13 cellular contexts compared by ENCODE assay signal in the genomic region with DNA sequence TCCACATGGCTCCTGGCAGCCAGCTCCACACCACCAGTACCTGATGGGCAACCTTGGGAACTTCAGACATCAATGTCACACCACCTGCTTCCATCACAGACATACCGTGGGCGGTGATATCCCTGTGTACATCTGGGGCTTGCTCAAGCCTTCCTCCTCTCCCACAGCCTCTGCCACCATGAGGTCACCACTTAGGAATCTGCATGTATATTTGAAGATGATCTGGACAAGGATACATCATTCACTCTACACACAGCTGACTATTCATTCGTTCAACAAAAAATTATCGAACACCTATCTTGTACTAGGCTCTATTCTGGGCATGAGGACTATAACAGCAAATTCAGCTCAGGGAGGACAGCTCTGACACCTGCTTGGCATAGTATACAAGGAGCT. TPM values are rescaled to one million over a fixed set of nuclear protein-coding genes. Genes with fewer than 3 reads are reported as not detected.
A peak's percentile ranks its signal among the peaks of the same experiment; 100 is the strongest.
DNase-seq lines count a peak whose midpoint lies in the region; ATAC-seq and TF ChIP-seq lines count a peak whose summit lies in the region.
"Had no signal": no experiment of that assay in that cellular context is flagged by ENCODE, and none has a peak within 500 bp of the region (broad histone marks: within the 10 kb centered on the region; RNA-seq: fewer than 3 reads in every experiment).

No MANE protein-coding gene starts in this region.

- peak; percentile 49 for ATAC-seq in Panc1

- H3K36me3 ChIP-seq in Panc1 (ENCODE audit: control insufficient read depth, insufficient read depth, low read length) (no peaks in the 10 kb centered on the region), osteoblast (ENCODE audit: insufficient read depth, low read length) (peaks cover 5% of the 10 kb centered on the region), neuronal stem cell (replicated peaks in 1 of 2; ENCODE audit: control insufficient read depth in 2 of 2, insufficient read depth in 2 of 2, low read length in 2 of 2) (peaks cover 4 to 23% of the 10 kb centered on the region in 2 donors)

- no peak overlapping the region for H3K14ac ChIP-seq in neuronal stem cell (ENCODE audit: low read length)

- no peak overlapping the region for H3K23ac ChIP-seq in neuronal stem cell (ENCODE audit: low read depth, low read length, poor library complexity)

- no peak overlapping the region for H3K4ac ChIP-seq in neuronal stem cell (ENCODE audit: low read length)

- H4K20me1 ChIP-seq in osteoblast (ENCODE audit: insufficient read depth, low read length) = peaks cover 72% of the 10 kb centered on the region

- CTCF ChIA-PET in Panc1 (lab: Charles Lee) = no interaction called here

- no CpG with 5 or more reads among the region's 4 CpGs for WGBS in neuronal stem cell (ENCODE audit: extremely low coverage in 2 of 2, insufficient read length in 2 of 2, insufficient replicate concordance in 1 of 2), 2 donors

- H3K27ac ChIP-seq in Panc1 (ENCODE audit: low read length) (no peak overlapping the region), epithelial cell of prostate (peak overlapping the region; percentile 59), osteoblast (ENCODE audit: low read depth, low read length) (peak overlapping the region; percentile 46), neuronal stem cell (replicated peaks; ENCODE audit: low read length) (no peak overlapping the region)

- H2BK120ac ChIP-seq in neuronal stem cell (ENCODE audit: low read depth, low read length) = no peak overlapping the region

- no peak overlapping the region for H2BK12ac ChIP-seq in neuronal stem cell (ENCODE audit: low read length)

- H4K91ac ChIP-seq in neuronal stem cell (ENCODE audit: low read depth, low read length, poor library complexity) = no peak overlapping the region

- peaks cover 37% of the 10 kb centered on the region for H3K4me1 ChIP-seq in Panc1 (ENCODE audit: control insufficient read depth, insufficient read depth, low read length)
- peaks cover 20% of the 10 kb centered on the region for H3K4me1 ChIP-seq in osteoblast (ENCODE audit: insufficient read depth, low read length)
- H3K4me1 ChIP-seq in neuronal stem cell (ENCODE audit: control insufficient read depth in 2 of 2, insufficient read depth in 1 of 2, low read depth in 1 of 2, low read length in 2 of 2) = peaks cover 2 to 7% of the 10 kb centered on the region in 2 donors

- H4K8ac ChIP-seq in neuronal stem cell (ENCODE audit: low read depth, low read length) = no peak overlapping the region

- H3K79me1 ChIP-seq in neuronal stem cell (ENCODE audit: low read depth, low read length) = peaks cover 11% of the 10 kb centered on the region

- H3K27me3 ChIP-seq in Panc1 (ENCODE audit: control insufficient read depth, insufficient read depth, low read length) (no peaks in the 10 kb centered on the region), osteoblast (ENCODE audit: insufficient read depth, low read length) (no peaks in the 10 kb centered on the region), neuronal stem cell (ENCODE audit: control insufficient read depth in 3 of 3, insufficient read depth in 3 of 3, low read depth in 1 of 3, low read length in 3 of 3) (no peaks in the 10 kb centered on the region)

- in situ Hi-C loops in Panc1 (cut with HindIII; ENCODE audit: low pct_unique_long_range_greater_than_20kb, low sequenced_read_pairs) = no loop called here

- intact Hi-C loops in Panc1 (cut with micrococcal nuclease; ENCODE audit: unreplicated experiment) = loop anchor here (10.0 kb wide), 1 partner anchor 45 kb away; no protein-coding TSS in a partner anchor

- no peak overlapping the region for H3K9ac ChIP-seq in neuronal stem cell (ENCODE audit: low read depth, low read length, poor library complexity)

- no peak overlapping the region for H2AK5ac ChIP-seq in neuronal stem cell (ENCODE audit: low read depth, low read length)

- no peak overlapping the region for H3K4me2 ChIP-seq in osteoblast (ENCODE audit: insufficient read depth, low read length)
- H3K4me2 ChIP-seq in neuronal stem cell (ENCODE audit: insufficient read depth, low read length, poor library complexity, severe bottlenecking) = no peak overlapping the region

- no peak overlapping the region for H2BK5ac ChIP-seq in neuronal stem cell (ENCODE audit: low read length)

- H3K4me3 ChIP-seq in Panc1 (ENCODE audit: low read depth in 2 of 2, low read length in 2 of 2) (no peak overlapping the region), osteoblast (ENCODE audit: insufficient read depth, low read length) (no peak overlapping the region), neuronal stem cell (ENCODE audit: low read length in 2 of 2) (no peak overlapping the region)

- H2AFZ ChIP-seq in osteoblast (ENCODE audit: low read length) (no peak overlapping the region), neuronal stem cell (ENCODE audit: low read length) (no peak overlapping the region)

- TF ChIP-seq CTCF in Panc1 (IDR thresholded peaks at IDR 0.05) (no peak), osteoblast (IDR thresholded peaks at IDR 0.05; ENCODE audit: extremely low read depth, low read depth, low read length) (no peak)

- no peak overlapping the region for H2BK15ac ChIP-seq in neuronal stem cell (ENCODE audit: low read length)

- H3K79me2 ChIP-seq in osteoblast (ENCODE audit: insufficient read depth, low read length) = peaks cover 92% of the 10 kb centered on the region

- no TSS peak for BruUV-seq in Panc1 (replicated peaks; lab: Mats Ljungman, UMichigan)

- H3K9me3 ChIP-seq in Panc1 (ENCODE audit: control insufficient read depth, insufficient read depth, low read depth, low read length) = no peaks in the 10 kb centered on the region
- H3K9me3 ChIP-seq in osteoblast (ENCODE audit: low read depth, low read length) = no peaks in the 10 kb centered on the region
- H3K9me3 ChIP-seq in neuronal stem cell (replicated peaks in 1 of 2; ENCODE audit: control insufficient read depth in 2 of 2, insufficient read depth in 1 of 2, low read depth in 1 of 2, low read length in 2 of 2) = peaks cover 0 to 3% of the 10 kb centered on the region in 2 donors

- POLR2A ChIA-PET in Panc1 (lab: Charles Lee) = no interaction called here

- peak; percentile 91 for DNase-seq in EL
- no peak for DNase-seq in Panc1 (ENCODE audit: low read depth, low spot score)
- DNase-seq in epithelial cell of prostate (ENCODE audit: low read depth, low spot score) = peak; percentile 41
- DNase-seq in osteoblast (ENCODE audit: insufficient read length, low spot score, missing footprints) = peak; percentile 94
- DNase-seq in cerebellum (ENCODE audit: low spot score) = no peak
- no peak for DNase-seq in neuronal stem cell (ENCODE audit: low spot score)
- DNase-seq in NCI-H1694 (lab: John Stamatoyannopoulos, UW) = no peak
- no peak for DNase-seq in NCI-H69 (lab: John Stamatoyannopoulos, UW)
- DNase-seq: activated CD4-positive, alpha-beta T cell treated with anti-CD3 and anti-CD28 coated beads, Interleukin-2, amount 50 U/mL, for 48 hours; activated naive CD4-positive, alpha-beta T cell treated with anti-CD3 and anti-CD28 coated beads, Interleukin-2, amount 50 U/mL, for 16 hours; KBM-7; NCI-H524 treated with DMSO at 0.1 percent for 48 hours; stimulated activated CD4-positive, alpha-beta T cell treated with anti-CD3 and anti-CD28 coated beads, Interleukin-2, amount 100 ng/mL, for 24 hours had no signal

- H3K18ac ChIP-seq in neuronal stem cell (ENCODE audit: low read length) = no peak overlapping the region

RNA-seq across cellular contexts. Expression of gene DLG5, which starts 6.8 kb away (rescaled TPM):
- total RNA-seq in Panc1 (2021; ENCODE audit: unreplicated experiment) = 85.6 TPM
- 93.6 TPM for polyA plus RNA-seq in Panc1 (2012; ENCODE audit: insufficient read length)
- total RNA-seq in osteoblast = 51.4 and 51.6 TPM in 2 replicates
- 51.5 TPM for total RNA-seq in cerebellum
- 35.6 TPM for polyA plus RNA-seq in neuronal stem cell (2013, experiment 1 of 2)
- polyA plus RNA-seq in neuronal stem cell (2013, experiment 2 of 2) = 35.2 TPM

Comparison
In these comparisons a context has a peak if more than half of its experiments do, and no peak if none do; other contexts are left out.
1. DNase-seq: peak in EL (single experiment), epithelial cell of prostate (single experiment) and osteoblast (single experiment); none in Panc1 (single experiment), cerebellum (single experiment), neuronal stem cell (single experiment), NCI-H1694 (single experiment) and NCI-H69 (single experiment).
2. H3K27ac ChIP-seq: peak in epithelial cell of prostate (single experiment) and osteoblast (single experiment); none in Panc1 (single experiment) and neuronal stem cell (single experiment).